8 cellular contexts compared by ENCODE assay signal in the genomic region with DNA sequence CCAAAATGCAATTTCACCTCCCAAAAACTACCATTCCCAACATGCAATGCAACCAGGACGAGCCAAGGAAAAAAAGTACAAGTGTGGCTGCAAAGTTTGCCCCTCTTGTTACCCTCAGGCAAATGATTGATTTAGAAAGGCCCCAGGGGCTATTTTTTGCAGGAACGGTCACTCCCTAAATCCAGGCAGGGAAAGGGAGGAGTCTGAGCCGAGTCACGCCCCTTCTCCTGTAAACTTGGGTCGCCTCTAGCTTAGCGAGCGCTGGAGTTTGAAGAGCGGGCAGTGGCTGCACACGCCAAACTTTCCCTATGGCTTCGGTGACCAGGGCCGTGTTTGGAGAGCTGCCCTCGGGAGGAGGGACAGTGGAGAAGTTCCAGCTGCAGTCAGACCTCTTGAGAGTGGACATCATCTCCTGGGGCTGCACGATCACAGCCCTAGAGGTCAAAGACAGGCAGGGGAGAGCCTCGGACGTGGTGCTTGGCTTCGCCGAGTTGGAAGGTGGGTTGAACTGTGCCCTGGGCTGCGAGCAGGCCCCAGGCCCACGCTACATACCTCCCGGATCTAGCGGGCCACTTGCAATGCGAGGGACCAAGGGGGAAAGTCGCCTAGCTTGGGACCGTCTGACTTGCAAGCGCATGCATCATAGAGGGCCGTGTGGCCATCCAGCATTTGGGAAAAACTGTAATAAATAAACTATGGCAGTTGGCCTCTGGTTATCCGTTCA. TPM values are rescaled to one million over a fixed set of nuclear protein-coding genes. Genes with fewer than 3 reads are reported as not detected.
DNase-seq lines count a peak whose midpoint lies in the region; TF ChIP-seq lines count a peak whose summit lies in the region.

TSS of gene GALM (plus strand) at position 261 of the 724 bp plus-strand sequence. CDS start at position 309, 48 bp downstream.

- no peak within 1 kb of the TSS for H3K4me3 Mint-ChIP-seq in MCF 10A (ENCODE audit: unreplicated experiment)

- CTCF ChIA-PET in MCF 10A (lab: Yijun Ruan, JAX) = interaction anchor here (0.5 to 0.8 kb wide), 2 partner anchors 60 to 101 kb away, joined by 3 read pairs; no protein-coding TSS in a partner anchor

- H3K4me1 ChIP-seq in HUES48 (ENCODE audit: control insufficient read depth, insufficient read depth, low read length) = peaks cover 7% of the 10 kb centered on the region
- H3K4me1 ChIP-seq in breast epithelium = no peaks in the 10 kb centered on the region

- POLR2A ChIA-PET in MCF 10A (lab: Yijun Ruan, JAX) = no interaction called here

- TF ChIP-seq CTCF in MCF 10A (IDR thresholded peaks at IDR 0.05; ENCODE audit: unreplicated experiment) (no peak), breast epithelium (IDR thresholded peaks at IDR 0.05) (no peak), retinal pigment epithelial cell (conservative IDR thresholded peaks at IDR 0.05; ENCODE audit: low read depth, low read length) (no peak)

- H3K27me3 ChIP-seq in HUES48 (ENCODE audit: control insufficient read depth, insufficient read depth, low read length) (no peaks in the 10 kb centered on the region), breast epithelium (no peaks in the 10 kb centered on the region)

- DNase-seq in T47D (ENCODE audit: low read depth in 1 of 2, low spot score in 1 of 2) = peak; percentile 28 to 79
- DNase-seq in MCF 10A (ENCODE audit: unreplicated experiment) = no peak
- DNase-seq in SW480 (ENCODE audit: low spot score) = peak; percentile 98
- DNase-seq in breast epithelium (ENCODE audit: low spot score in 2 of 2) = peak; percentile 47 to 73
- peak; percentile 78 for DNase-seq in retinal pigment epithelial cell (ENCODE audit: low read depth)
- DNase-seq in NCI-H2196 (lab: John Stamatoyannopoulos, UW; ENCODE audit: unreplicated experiment) = no peak

- peaks cover 9% of the 10 kb centered on the region for H3K4me1 Mint-ChIP-seq in MCF 10A (ENCODE audit: insufficient read depth, unreplicated experiment)

- intact Hi-C loops in MCF 10A (cut with micrococcal nuclease) (no loop called here), breast epithelium (cut with DNase I; ENCODE audit: low total_unique reads) (no loop called here)

- H3K36me3 ChIP-seq in HUES48 (ENCODE audit: control insufficient read depth, insufficient read depth, low read length) (no peaks in the 10 kb centered on the region), breast epithelium (no peaks in the 10 kb centered on the region)

- H3K27me3 Mint-ChIP-seq in MCF 10A (ENCODE audit: insufficient read depth, unreplicated experiment) = peaks cover 13% of the 10 kb centered on the region

- no peaks in the 10 kb centered on the region for H3K36me3 Mint-ChIP-seq in MCF 10A (ENCODE audit: insufficient read depth, unreplicated experiment)

- H3K4me3 ChIP-seq in HUES48 (ENCODE audit: low read depth, low read length) (peak within 1 kb of the TSS; percentile 87), breast epithelium (peak within 1 kb of the TSS; percentile 54 to 69 (median 59)), iPS-11a (ENCODE audit: low read depth, low read length) (peak within 1 kb of the TSS; percentile 65), retinal pigment epithelial cell (ENCODE audit: low read length) (peak within 1 kb of the TSS; percentile 79)

- peak within 1 kb of the TSS; percentile 54 for H3K9ac ChIP-seq in HUES48 (ENCODE audit: low read depth, low read length)

- no TSS peak for BruUV-seq in MCF 10A (replicated peaks; lab: Mats Ljungman, UMichigan)

- no peaks in the 10 kb centered on the region for H3K9me3 Mint-ChIP-seq in MCF 10A (ENCODE audit: unreplicated experiment)

- no peak for TF ChIP-seq POLR2A in breast epithelium (IDR thresholded peaks at IDR 0.05)

- in situ Hi-C loops in T47D (cut with HindIII; ENCODE audit: low pct_unique_long_range_greater_than_20kb, low sequenced_read_pairs) = no loop called here

- H3K9me3 ChIP-seq in HUES48 (ENCODE audit: control insufficient read depth, insufficient read depth, low read length) (no peaks in the 10 kb centered on the region), breast epithelium (no peaks in the 10 kb centered on the region)

- H3K27ac Mint-ChIP-seq in MCF 10A (ENCODE audit: low read depth, unreplicated experiment) = no peak within 1 kb of the TSS

- H3K27ac ChIP-seq in HUES48 (ENCODE audit: low read depth, low read length) = peak within 1 kb of the TSS; percentile 74
- peak within 1 kb of the TSS; percentile 61 to 72 for H3K27ac ChIP-seq in breast epithelium

RNA-seq across cellular contexts. Expression of gene GALM, which starts in this region (rescaled TPM):
- total RNA-seq in MCF 10A (2022) = not detected in 2 replicates
- total RNA-seq in breast epithelium = 10 to 100 TPM; 12.1 to 29.9 (median 22.5) TPM

Comparison
In these comparisons a context has a peak if more than half of its experiments do, and no peak if none do; other contexts are left out.
1. RNA of gene GALM (total RNA-seq): 12.1 to 29.9 TPM in breast epithelium; not detected in MCF 10A; every median in the first group is over 10 times any median in the second.
2. DNase-seq: peak in T47D (2 of 2), SW480 (single experiment), breast epithelium (2 of 2) and retinal pigment epithelial cell (single experiment); none in MCF 10A (single experiment) and NCI-H2196 (single experiment).
3. Peak in every context shown above with its lines, with median percentiles within 50 percentile points of each other: H3K4me3 ChIP-seq.